In the genomic region with DNA sequence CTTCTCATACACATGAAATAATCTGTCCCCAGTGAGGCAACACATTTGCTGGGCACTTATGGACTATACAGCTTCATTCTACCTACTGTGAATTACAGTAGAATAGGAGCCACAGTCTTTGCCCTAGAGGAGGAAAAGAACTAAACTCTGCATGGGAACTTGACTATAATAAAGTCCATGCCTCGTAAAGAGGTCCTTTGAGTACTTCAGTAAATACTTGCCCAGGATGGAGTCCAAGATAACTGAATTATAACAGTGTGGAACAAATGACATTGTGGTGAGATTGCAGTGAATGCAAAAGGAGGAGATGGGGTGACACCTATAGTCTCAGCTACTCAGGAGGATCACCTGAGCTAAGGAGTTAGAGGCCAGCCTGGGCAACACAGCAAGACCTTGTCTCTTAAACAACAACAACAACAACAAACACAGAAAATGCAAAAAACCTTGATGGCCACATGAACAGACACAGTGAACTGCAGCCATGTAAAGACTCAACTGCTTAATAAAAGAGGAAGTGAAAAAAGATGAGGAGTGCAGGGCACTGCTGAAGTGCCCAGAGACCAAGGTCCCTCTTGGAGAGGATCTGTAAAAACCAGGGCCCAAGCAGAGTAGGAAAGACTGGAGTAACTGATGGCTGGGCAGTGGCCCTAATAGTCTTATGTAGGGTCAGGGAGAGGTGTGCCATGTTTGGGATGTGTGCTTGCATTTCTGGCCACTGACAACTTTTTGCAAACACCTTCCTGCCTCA, we compare ENCODE assay signal across 10 cellular contexts. TPM values are rescaled to one million over a fixed set of nuclear protein-coding genes. Genes with fewer than 3 reads are reported as not detected.
DNase-seq lines count a peak whose midpoint lies in the region; ATAC-seq and TF ChIP-seq lines count a peak whose summit lies in the region.
"Had no signal": no experiment of that assay in that cellular context is flagged by ENCODE, and none has a peak within 500 bp of the region (broad histone marks: within the 10 kb centered on the region; RNA-seq: fewer than 3 reads in every experiment).

No MANE protein-coding gene starts in this region.

- H3K9me3 ChIP-seq in gastrocnemius medialis, result no peaks in the 10 kb centered on the region

- H3K4me1 Mint-ChIP-seq in activated naive CD4-positive, alpha-beta T cell treated with anti-CD3 and anti-CD28 coated beads, Interleukin-2, amount 50 U/mL, for 24 hours, result peaks cover 57% of the 10 kb centered on the region
- H3K4me1 Mint-ChIP-seq in activated naive CD4-positive, alpha-beta T cell treated with anti-CD3 and anti-CD28 coated beads, Interleukin-2, amount 10 ng/mL, durations not matched to agents 7 days and 5 days, result peaks cover 48% of the 10 kb centered on the region

- in situ Hi-C loops in gastrocnemius medialis (cut with MboI; ENCODE audit: low sequenced_read_pairs in 4 of 4), result no loop called here

- DNase-seq in activated naive CD4-positive, alpha-beta T cell treated with anti-CD3 and anti-CD28 coated beads, Interleukin-2, amount 10 ng/mL, durations not matched to agents 7 days and 5 days, result no peak
- peak; percentile 13 for DNase-seq in SIG-M5 (lab: John Stamatoyannopoulos, UW)
- DNase-seq in gastrocnemius medialis, result no peak
- DNase-seq in stimulated activated CD4-positive, alpha-beta T cell treated with anti-CD3 and anti-CD28 coated beads, Interleukin-15, amount 100 ng/mL, for 24 hours, result no peak
- DNase-seq in kidney tubule cell (ENCODE audit: low spot score), result no peak
- no peak for DNase-seq in glomerular visceral epithelial cell (ENCODE audit: extremely low spot score)
- DNase-seq: NCI-H2081 had no signal

- no peaks in the 10 kb centered on the region for H3K9me3 Mint-ChIP-seq in activated naive CD4-positive, alpha-beta T cell treated with anti-CD3 and anti-CD28 coated beads, Interleukin-2, amount 50 U/mL, for 24 hours
- H3K9me3 Mint-ChIP-seq in activated naive CD4-positive, alpha-beta T cell treated with anti-CD3 and anti-CD28 coated beads, Interleukin-2, amount 10 ng/mL, durations not matched to agents 7 days and 5 days, result no peaks in the 10 kb centered on the region

- CTCF ChIA-PET in activated naive CD4-positive, alpha-beta T cell treated with anti-CD3 and anti-CD28 coated beads, Interleukin-2, amount 10 ng/mL, durations not matched to agents 7 days and 5 days (lab: Charles Lee), result interaction anchor here (0.9 kb wide), 1 partner anchor 18 kb away, joined by 3 read pairs; no protein-coding TSS in a partner anchor

- no peak for TF ChIP-seq CTCF in gastrocnemius medialis (IDR thresholded peaks at IDR 0.05 in 4 of 5, conservative IDR thresholded peaks at IDR 0.05 in 1 of 5)

- peak overlapping the region; percentile 85 for H3K27ac Mint-ChIP-seq in activated naive CD4-positive, alpha-beta T cell treated with anti-CD3 and anti-CD28 coated beads, Interleukin-2, amount 50 U/mL, for 24 hours
- H3K27ac Mint-ChIP-seq in activated naive CD4-positive, alpha-beta T cell treated with anti-CD3 and anti-CD28 coated beads, Interleukin-2, amount 10 ng/mL, durations not matched to agents 7 days and 5 days, result no peak overlapping the region
- H3K27ac Mint-ChIP-seq: progenitor cell of endocrine pancreas had no signal

- H3K36me3 ChIP-seq in gastrocnemius medialis, result no peaks in the 10 kb centered on the region

- H3K27me3 Mint-ChIP-seq in activated naive CD4-positive, alpha-beta T cell treated with anti-CD3 and anti-CD28 coated beads, Interleukin-2, amount 50 U/mL, for 24 hours, result no peaks in the 10 kb centered on the region
- no peaks in the 10 kb centered on the region for H3K27me3 Mint-ChIP-seq in activated naive CD4-positive, alpha-beta T cell treated with anti-CD3 and anti-CD28 coated beads, Interleukin-2, amount 10 ng/mL, durations not matched to agents 7 days and 5 days
- H3K27me3 Mint-ChIP-seq: progenitor cell of endocrine pancreas had no signal

- peak overlapping the region; percentile 61 for H3K4me3 Mint-ChIP-seq in activated naive CD4-positive, alpha-beta T cell treated with anti-CD3 and anti-CD28 coated beads, Interleukin-2, amount 50 U/mL, for 24 hours
- no peak overlapping the region for H3K4me3 Mint-ChIP-seq in activated naive CD4-positive, alpha-beta T cell treated with anti-CD3 and anti-CD28 coated beads, Interleukin-2, amount 10 ng/mL, durations not matched to agents 7 days and 5 days

- intact Hi-C loops in gastrocnemius medialis (cut with DNase I; ENCODE audit: low total_unique reads), result no loop called here

- TF ChIP-seq POLR2A in gastrocnemius medialis (IDR thresholded peaks at IDR 0.05), result no peak

- no peak overlapping the region for H3K4me3 ChIP-seq in gastrocnemius medialis

- H3K27me3 ChIP-seq in gastrocnemius medialis, result no peaks in the 10 kb centered on the region

- ATAC-seq in HG03095 (IDR thresholded peaks at IDR 0.05; ENCODE audit: unreplicated experiment) (peak; percentile 52), gastrocnemius medialis (no peak)

- peaks cover 3% of the 10 kb centered on the region for H3K36me3 Mint-ChIP-seq in activated naive CD4-positive, alpha-beta T cell treated with anti-CD3 and anti-CD28 coated beads, Interleukin-2, amount 50 U/mL, for 24 hours
- peaks cover 26% of the 10 kb centered on the region for H3K36me3 Mint-ChIP-seq in activated naive CD4-positive, alpha-beta T cell treated with anti-CD3 and anti-CD28 coated beads, Interleukin-2, amount 10 ng/mL, durations not matched to agents 7 days and 5 days

- H3K4me1 ChIP-seq in gastrocnemius medialis, result peaks cover 87% of the 10 kb centered on the region in 2 donors

- H3K27ac ChIP-seq in gastrocnemius medialis, result peak overlapping the region; percentile 95 to 97 (median 96)

RNA-seq across cellular contexts. Expression of a gene that starts 3.7 kb away (rescaled TPM):
- 100 to 1,000 TPM; 161 to 171 (median 168) TPM for total RNA-seq in gastrocnemius medialis

RNA-seq across cellular contexts. Expression of a gene that starts 39.0 kb away (rescaled TPM):
- total RNA-seq in gastrocnemius medialis, result under 1 TPM in 1 of 4 donors, not detected in 3; 0.09 TPM

RNA-seq across cellular contexts. Expression of a gene that starts 48.2 kb away (rescaled TPM):
- total RNA-seq in gastrocnemius medialis, result 10 to 100 TPM; 25.1 to 55.4 (median 25.2) TPM

RNA-seq across cellular contexts. Expression of a gene that starts 54.8 kb away (rescaled TPM):
- 10 to 100 TPM; 25.0 to 39.4 (median 27.1) TPM for total RNA-seq in gastrocnemius medialis
